Comparison of ENCODE assay signal across 10 cellular contexts in the genomic region with DNA sequence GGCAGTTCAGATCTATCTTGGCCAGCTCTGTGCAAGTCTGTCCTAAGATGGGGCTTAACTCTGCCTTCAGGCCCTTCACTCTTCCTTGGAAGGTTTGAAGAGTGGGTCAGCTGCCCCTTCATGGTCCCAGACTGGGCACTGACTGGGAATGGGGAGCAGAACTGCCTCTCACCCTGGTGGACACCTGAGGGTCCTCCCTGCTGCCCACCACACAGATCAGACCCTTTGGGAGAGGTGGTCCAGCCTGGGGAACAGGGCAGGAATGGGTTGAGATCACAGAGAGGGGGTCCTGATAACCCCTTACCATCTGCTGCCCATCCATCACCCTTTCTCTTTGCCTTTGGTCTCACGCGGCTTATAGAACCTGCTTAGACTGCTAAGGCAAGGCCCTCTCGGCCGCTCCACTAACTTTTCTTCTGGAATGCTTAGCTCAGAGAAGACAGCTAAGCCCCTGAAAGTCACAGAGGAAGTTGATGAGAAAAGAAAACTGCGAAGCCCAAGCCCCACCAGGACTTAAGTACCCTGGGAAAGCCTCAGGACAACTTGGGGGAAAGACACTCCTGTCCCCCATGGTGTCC. TPM values are rescaled to one million over a fixed set of nuclear protein-coding genes. Genes with fewer than 3 reads are reported as not detected.
DNase-seq lines count a peak whose midpoint lies in the region; ATAC-seq and TF ChIP-seq lines count a peak whose summit lies in the region.
"Had no signal": no experiment of that assay in that cellular context is flagged by ENCODE, and none has a peak within 500 bp of the region (broad histone marks: within the 10 kb centered on the region; RNA-seq: fewer than 3 reads in every experiment).

No MANE protein-coding gene starts in this region.

- H3K36me3 Mint-ChIP-seq in activated T-cell treated with anti-CD3 and anti-CD28 coated beads, Interleukin-2, amount 50 U/mL, for 72 hours (ENCODE audit: insufficient read depth in 2 of 2) = no peaks in the 10 kb centered on the region
- H3K36me3 Mint-ChIP-seq in activated B cell treated with CpG ODN at 0.5 μM for 24 hours (ENCODE audit: low read depth) = no peaks in the 10 kb centered on the region
- H3K36me3 Mint-ChIP-seq in activated CD4-positive, alpha-beta memory T cell treated with anti-CD3 and anti-CD28 coated beads for 36 hours = no peaks in the 10 kb centered on the region

- peak overlapping the region in 3 of 4 donors; percentile 85 to 88 (median 87) for H3K27ac ChIP-seq in transverse colon
- H3K27ac ChIP-seq: neutrophil had no signal

- H3K27ac Mint-ChIP-seq in activated T-cell treated with anti-CD3 and anti-CD28 coated beads, Interleukin-2, amount 50 U/mL, for 72 hours = no peak overlapping the region
- H3K27ac Mint-ChIP-seq in activated B cell treated with CpG ODN at 0.5 μM for 24 hours = no peak overlapping the region
- no peak overlapping the region for H3K27ac Mint-ChIP-seq in activated CD4-positive, alpha-beta memory T cell treated with anti-CD3 and anti-CD28 coated beads for 36 hours

- H3K4me1 ChIP-seq in transverse colon = peaks cover 11 to 43% (median 42%) of the 10 kb centered on the region in 4 donors

- H3K36me3 ChIP-seq in kidney epithelial cell (ENCODE audit: control insufficient read depth, insufficient read depth, low read length) (no peaks in the 10 kb centered on the region), transverse colon (no peaks in the 10 kb centered on the region)
- H3K36me3 ChIP-seq: neutrophil had no signal

- H3K4me1 Mint-ChIP-seq in activated T-cell treated with anti-CD3 and anti-CD28 coated beads, Interleukin-2, amount 50 U/mL, for 72 hours (ENCODE audit: low read depth) = peaks cover 8% of the 10 kb centered on the region
- peaks cover 7% of the 10 kb centered on the region for H3K4me1 Mint-ChIP-seq in activated B cell treated with CpG ODN at 0.5 μM for 24 hours
- H3K4me1 Mint-ChIP-seq in activated CD4-positive, alpha-beta memory T cell treated with anti-CD3 and anti-CD28 coated beads for 36 hours (ENCODE audit: low read depth) = peaks cover 13% of the 10 kb centered on the region

- TF ChIP-seq CTCF in activated B cell treated with CpG ODN at 0.5 μM for 24 hours (IDR thresholded peaks at IDR 0.05) (no peak), kidney epithelial cell (IDR thresholded peaks at IDR 0.05; ENCODE audit: insufficient read depth, low read length, poor library complexity, severe bottlenecking) (no peak), transverse colon (IDR thresholded peaks at IDR 0.05) (no peak)

- in situ Hi-C loops in transverse colon (cut with MboI; ENCODE audit: low pct_ligation_motif_present in 1 of 4, low pct_unique_long_range_greater_than_20kb in 1 of 4, low sequenced_read_pairs in 3 of 4) = no loop called here

- POLR2A ChIA-PET in activated B cell treated with CpG ODN at 0.5 μM for 24 hours (lab: Charles Lee) = no interaction called here
- POLR2A ChIA-PET in activated CD4-positive, alpha-beta memory T cell treated with anti-CD3 and anti-CD28 coated beads for 36 hours (lab: Charles Lee) = no interaction called here

- peaks cover 43% of the 10 kb centered on the region for H3K27me3 Mint-ChIP-seq in activated T-cell treated with anti-CD3 and anti-CD28 coated beads, Interleukin-2, amount 50 U/mL, for 72 hours (ENCODE audit: low read depth)
- H3K27me3 Mint-ChIP-seq in activated B cell treated with CpG ODN at 0.5 μM for 24 hours = peaks cover 45% of the 10 kb centered on the region
- H3K27me3 Mint-ChIP-seq in activated CD4-positive, alpha-beta memory T cell treated with anti-CD3 and anti-CD28 coated beads for 36 hours = peaks cover 30% of the 10 kb centered on the region

- no peak for TF ChIP-seq POLR2A in transverse colon (IDR thresholded peaks at IDR 0.05)

- CTCF ChIA-PET in activated B cell treated with CpG ODN at 0.5 μM for 24 hours (lab: Charles Lee) = interaction anchor here (1.0 to 1.4 kb wide), 2 partner anchors 45 to 46 kb away, joined by 3 to 10 read pairs; no protein-coding TSS in a partner anchor
- CTCF ChIA-PET in activated CD4-positive, alpha-beta memory T cell treated with anti-CD3 and anti-CD28 coated beads for 36 hours (lab: Charles Lee) = interaction anchor here (2.5 to 2.6 kb wide), 2 partner anchors 11 to 55 kb away, joined by 6 to 9 read pairs; a partner anchor contains a TSS

- H3K9me3 ChIP-seq in transverse colon = no peaks in the 10 kb centered on the region
- H3K9me3 ChIP-seq: neutrophil had no signal

- peaks cover 29% of the 10 kb centered on the region for H3K27me3 ChIP-seq in kidney epithelial cell (ENCODE audit: control insufficient read depth, insufficient read depth, low read length)
- H3K27me3 ChIP-seq in transverse colon = peaks cover 26% of the 10 kb centered on the region

- H3K4me3 ChIP-seq in kidney epithelial cell (ENCODE audit: low read depth, low read length) = peak overlapping the region; percentile 30
- H3K4me3 ChIP-seq in transverse colon = peak overlapping the region; percentile 38 to 66 (median 58)

- peak overlapping the region; percentile 66 to 73 for H3K4me3 Mint-ChIP-seq in activated T-cell treated with anti-CD3 and anti-CD28 coated beads, Interleukin-2, amount 50 U/mL, for 72 hours
- peak overlapping the region; percentile 60 for H3K4me3 Mint-ChIP-seq in activated B cell treated with CpG ODN at 0.5 μM for 24 hours
- no peak overlapping the region for H3K4me3 Mint-ChIP-seq in activated CD4-positive, alpha-beta memory T cell treated with anti-CD3 and anti-CD28 coated beads for 36 hours

- ATAC-seq in activated T-cell treated with anti-CD3 and anti-CD28 coated beads, Interleukin-2, amount 50 U/mL, for 72 hours (replicated peaks in 1 of 2) = no peak
- ATAC-seq in activated B cell treated with CpG ODN at 0.5 μM for 24 hours (ENCODE audit: low read depth) (no peak), GM18909 (IDR thresholded peaks at IDR 0.05; ENCODE audit: poor library complexity, unreplicated experiment) (no peak), GM18867 (IDR thresholded peaks at IDR 0.05; ENCODE audit: unreplicated experiment) (no peak)

- TF ChIP-seq EP300 in transverse colon (IDR thresholded peaks at IDR 0.05; ENCODE audit: low read depth) = no peak

- 26% methylated on average over 5 of the region's 5 CpGs; no CpG with 5 or more reads in 1 of the 2 donors for WGBS in transverse colon (ENCODE audit: low coverage in 1 of 2), 2 donors

- H3K9me3 Mint-ChIP-seq in activated T-cell treated with anti-CD3 and anti-CD28 coated beads, Interleukin-2, amount 50 U/mL, for 72 hours = no peaks in the 10 kb centered on the region
- H3K9me3 Mint-ChIP-seq in activated B cell treated with CpG ODN at 0.5 μM for 24 hours = no peaks in the 10 kb centered on the region
- H3K9me3 Mint-ChIP-seq in activated CD4-positive, alpha-beta memory T cell treated with anti-CD3 and anti-CD28 coated beads for 36 hours = no peaks in the 10 kb centered on the region

- DNase-seq in activated T-cell treated with anti-CD3 and anti-CD28 coated beads, Interleukin-2, amount 50 U/mL, for 72 hours = no peak
- no peak for DNase-seq in activated T-cell treated with anti-CD3 and anti-CD28 coated beads, Interleukin-2, amount 50 U/mL, for 1 hour
- DNase-seq in activated B cell treated with CpG ODN at 0.5 μM for 24 hours (no peak), kidney epithelial cell (ENCODE audit: low read depth) (no peak), transverse colon (peak; percentile 5)
- DNase-seq in activated CD4-positive, alpha-beta memory T cell treated with anti-CD3 and anti-CD28 coated beads for 36 hours = no peak

- intact Hi-C loops in activated B cell treated with CpG ODN at 0.5 μM for 24 hours (cut with micrococcal nuclease) (loop anchor here (2.0 kb wide), 1 partner anchor 15 kb away; no protein-coding TSS in a partner anchor), transverse colon (cut with DNase I; ENCODE audit: low total_unique reads) (no loop called here)
- intact Hi-C loops in activated CD4-positive, alpha-beta memory T cell treated with anti-CD3 and anti-CD28 coated beads for 36 hours (cut with micrococcal nuclease) = loop anchor here (5.0 kb wide), 1 partner anchor 57 kb away; a partner anchor contains a TSS

RNA-seq across cellular contexts. Expression of a gene that starts 0.4 kb away (rescaled TPM):
- 1 to 10 TPM in 1 of 2 donors, under 1 TPM in 1; 0.36 to 2.2 TPM for total RNA-seq in activated T-cell treated with anti-CD3 and anti-CD28 coated beads, Interleukin-2, amount 50 U/mL, for 72 hours
- 2.8 and 3.7 TPM in 2 replicates for total RNA-seq in activated B cell treated with CpG ODN at 0.5 μM for 24 hours
- total RNA-seq in kidney epithelial cell = 4.3 and 4.6 TPM in 2 replicates
- 100 to 1,000 TPM in 2 of 4 donors, 10 to 100 TPM in 2; 42.1 to 110 (median 75.5) TPM for total RNA-seq in transverse colon
- under 1 TPM; 0.40 to 0.75 TPM for total RNA-seq in activated CD4-positive, alpha-beta memory T cell treated with anti-CD3 and anti-CD28 coated beads for 36 hours
- total RNA-seq: RPMI7951 had no signal

RNA-seq across cellular contexts. Expression of a gene that starts 20.3 kb away (rescaled TPM):
- not detected for total RNA-seq in activated T-cell treated with anti-CD3 and anti-CD28 coated beads, Interleukin-2, amount 50 U/mL, for 72 hours
- total RNA-seq in activated B cell treated with CpG ODN at 0.5 μM for 24 hours (not detected in 2 replicates), kidney epithelial cell (not detected in 2 replicates), transverse colon (100 to 1,000 TPM; 197 to 480 (median 266) TPM)
- total RNA-seq in activated CD4-positive, alpha-beta memory T cell treated with anti-CD3 and anti-CD28 coated beads for 36 hours = not detected
- total RNA-seq: RPMI7951 had no signal

RNA-seq across cellular contexts. Expression of a gene that starts 31.4 kb away (rescaled TPM):
- total RNA-seq in activated T-cell treated with anti-CD3 and anti-CD28 coated beads, Interleukin-2, amount 50 U/mL, for 72 hours = not detected
- total RNA-seq in activated B cell treated with CpG ODN at 0.5 μM for 24 hours = not detected in 2 replicates
- total RNA-seq in kidney epithelial cell = not detected in 2 replicates
- not detected for total RNA-seq in transverse colon
- total RNA-seq in activated CD4-positive, alpha-beta memory T cell treated with anti-CD3 and anti-CD28 coated beads for 36 hours = not detected
- total RNA-seq: RPMI7951 had no signal

RNA-seq across cellular contexts. Expression of a gene that starts 47.4 kb away (rescaled TPM):
- total RNA-seq in activated T-cell treated with anti-CD3 and anti-CD28 coated beads, Interleukin-2, amount 50 U/mL, for 72 hours = not detected
- total RNA-seq in activated B cell treated with CpG ODN at 0.5 μM for 24 hours = not detected in 2 replicates
- total RNA-seq in kidney epithelial cell = not detected in 2 replicates
- not detected for total RNA-seq in transverse colon
- total RNA-seq in activated CD4-positive, alpha-beta memory T cell treated with anti-CD3 and anti-CD28 coated beads for 36 hours = not detected
- total RNA-seq: RPMI7951 had no signal

RNA-seq across cellular contexts. Expression of a gene that starts 50.9 kb away (rescaled TPM):
- not detected for total RNA-seq in activated T-cell treated with anti-CD3 and anti-CD28 coated beads, Interleukin-2, amount 50 U/mL, for 72 hours
- not detected in 2 replicates for total RNA-seq in activated B cell treated with CpG ODN at 0.5 μM for 24 hours
- total RNA-seq in kidney epithelial cell = not detected in 2 replicates
- 1 to 10 TPM in 3 of 4 donors, not detected in 1; 1.1 to 6.0 (median 1.2) TPM for total RNA-seq in transverse colon
- not detected for total RNA-seq in activated CD4-positive, alpha-beta memory T cell treated with anti-CD3 and anti-CD28 coated beads for 36 hours
- total RNA-seq: RPMI7951 had no signal

Comparison
In these comparisons a context has a peak if more than half of its experiments do, and no peak if none do; other contexts are left out.
1. RNA of a gene that starts 20.3 kb away (total RNA-seq): 197 to 480 TPM in transverse colon; not detected in activated T-cell treated with anti-CD3 and anti-CD28 coated beads, Interleukin-2, amount 50 U/mL, for 72 hours, not detected in activated B cell treated with CpG ODN at 0.5 μM for 24 hours, not detected in kidney epithelial cell and not detected in activated CD4-positive, alpha-beta memory T cell treated with anti-CD3 and anti-CD28 coated beads for 36 hours; every median in the first group is over 100 times any median in the second.